ENCODE assay signal across 9 cellular contexts in the genomic region with DNA sequence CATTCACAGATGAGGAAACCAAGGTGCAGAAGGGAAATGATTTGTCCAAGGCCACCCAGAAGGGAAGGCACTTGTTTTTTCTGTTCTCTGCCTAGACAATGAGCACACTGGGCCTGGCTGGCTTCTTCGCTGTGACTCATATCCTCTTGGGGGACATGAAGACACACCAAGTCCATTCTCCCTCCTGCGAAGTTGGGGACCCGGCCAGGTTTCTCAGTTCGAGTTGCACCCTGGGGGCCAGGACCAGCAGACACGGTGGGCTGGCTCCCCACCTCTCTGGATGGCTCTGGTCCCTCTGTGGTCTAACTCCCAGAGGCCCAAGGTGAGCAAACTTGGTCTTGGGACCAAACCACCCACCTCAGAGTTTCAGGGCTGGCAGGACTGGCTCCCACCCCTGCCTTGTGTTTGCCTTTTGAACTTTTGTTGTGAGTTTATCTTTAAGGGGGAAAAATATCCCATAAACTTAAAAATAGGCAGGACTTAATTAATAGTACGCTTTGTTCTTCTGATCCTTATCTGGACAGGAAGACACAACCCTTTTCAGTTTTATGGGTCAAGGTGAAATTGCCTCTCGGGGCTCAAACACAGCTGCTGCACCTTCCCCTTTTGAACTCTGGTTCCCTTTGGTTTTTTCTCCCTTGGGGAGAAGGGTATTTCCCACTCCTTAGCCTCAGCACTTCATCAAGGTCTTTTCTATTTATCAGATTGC. TPM values are rescaled to one million over a fixed set of nuclear protein-coding genes. Genes with fewer than 3 reads are reported as not detected.
A peak's percentile ranks its signal among the peaks of the same experiment; 100 is the strongest.
DNase-seq lines count a peak whose midpoint lies in the region; ATAC-seq, FAIRE-seq and TF ChIP-seq lines count a peak whose summit lies in the region.
"Had no signal": no experiment of that assay in that cellular context is flagged by ENCODE, and none has a peak within 500 bp of the region (broad histone marks: within the 10 kb centered on the region; RNA-seq: fewer than 3 reads in every experiment).

No MANE protein-coding gene starts in this region.

- peak; percentile 37 to 58 for DNase-seq in A549 (ENCODE audit: low read depth in 1 of 2, low spot score in 1 of 2)
- DNase-seq in NB4 (ENCODE audit: low read depth) = peak; percentile 95
- DNase-seq in foreskin melanocyte = no peak
- DNase-seq in putamen (ENCODE audit: low spot score) = no peak
- DNase-seq in substantia nigra (lab: John Stamatoyannopoulos, UW) = no peak
- DNase-seq in activated gamma-delta T cell (lab: John Stamatoyannopoulos, UW) = no peak

- TF ChIP-seq POLR2A in A549 (IDR thresholded peaks at IDR 0.05; ENCODE audit: low read length) (no peak), NB4 (IDR thresholded peaks at IDR 0.05; ENCODE audit: extremely low read depth, insufficient read length) (no peak)

- TF ChIP-seq CTCF in A549 (IDR thresholded peaks at IDR 0.05) (no peak), NB4 (IDR thresholded peaks at IDR 0.05; ENCODE audit: low read depth, low read length) (no peak)

- ATAC-seq in A549 = peak; percentile 39 to 67; a peak in 3 of 6 replicates
- peak; percentile 58 for ATAC-seq in GM19452 (IDR thresholded peaks at IDR 0.05; ENCODE audit: unreplicated experiment)
- ATAC-seq in esophagus mucosa = peak; percentile 43

- POLR2A ChIA-PET in A549 (lab: Yijun Ruan, JAX) = no interaction called here

- peaks cover 11% of the 10 kb centered on the region for H3K4me1 ChIP-seq in A549
- H3K4me1 ChIP-seq: uterus had no signal

- peak overlapping the region; percentile 34; the same call in 1 of the 3 replicates for H3K4me2 ChIP-seq in A549

- no peak for FAIRE-seq in A549 (lab: Jason Lieb, UNC)

- H3K9me3 ChIP-seq in A549 = no peaks in the 10 kb centered on the region
- H3K9me3 ChIP-seq: uterus had no signal

- no peak for TF ChIP-seq RAD21 in A549 (conservative IDR thresholded peaks at IDR 0.05 in 1 of 2, IDR thresholded peaks at IDR 0.05 in 1 of 2)

- CTCF ChIA-PET in A549 (lab: Yijun Ruan, JAX) = interaction anchor here (1.1 to 13.7 kb wide), 3 partner anchors 9 to 29 kb away, joined by 3 to 127 read pairs (median 11); partner anchors contain the start of gene MLEC

- WGBS in A549 (ENCODE audit: missing lambda C conversion rate) = 45% methylated on average over 7 of the region's 7 CpGs

- peak overlapping the region; percentile 12 to 62; a peak in 3 of 6 replicates for H3K27ac ChIP-seq in A549
- H3K27ac ChIP-seq in substantia nigra (ENCODE audit: low read depth, low read length, poor library complexity, severe bottlenecking) = no peak overlapping the region

- H3K4me3 ChIP-seq in A549 (no peak overlapping the region), NB4 (ENCODE audit: low read depth, low read length) (no peak overlapping the region)
- H3K4me3 ChIP-seq: uterus had no signal

- TF ChIP-seq EP300 in A549 (IDR thresholded peaks at IDR 0.05) = no peak

TF ChIP-seq in A549, 52 proteins besides CTCF, POLR2A, EP300 and RAD21:
- TF ChIP-seq HOXB5 (CRISPR knock-in tag; IDR thresholded peaks at IDR 0.05) = no peak
- TF ChIP-seq ZC3H11A (IDR thresholded peaks at IDR 0.05) = no peak
- TF ChIP-seq FOSL2 (IDR thresholded peaks at IDR 0.05) = no peak
- peak; percentile 16; the same call in 1 of the 2 replicates for TF ChIP-seq FOSL2 (CRISPR knock-in tag; IDR thresholded peaks at IDR 0.05)

RNA-seq across cellular contexts. Expression of gene MLEC, which starts 9.0 kb away (rescaled TPM):
- polyA plus RNA-seq in A549 (2011; rRNA removed) = 89.1 and 140 TPM in 2 replicates
- 24.6 and 26.9 TPM in 2 replicates for polyA plus RNA-seq in A549 (2012; cell fraction: cytosol; rRNA removed)
- polyA plus RNA-seq in A549 (2012; cell fraction: nucleus; rRNA removed) = 9.4 and 18.5 TPM in 2 replicates
- polyA plus RNA-seq in A549 (2017; fragmentation: RNase III; extraction: RNeasy Plus Mini Kit Qiagen cat#74134 plus additional on column Dnase treatment) = 117 to 126 TPM (median 121 TPM) in 3 replicates
- polyA minus RNA-seq in A549 (2011; rRNA and poly(A)+ RNA removed) = 107 and 115 TPM in 2 replicates
- 40.1 TPM for total RNA-seq in esophagus mucosa

RNA-seq across cellular contexts. Expression of gene UNC119B, which starts 32.3 kb away (rescaled TPM):
- polyA plus RNA-seq in A549 (2011; rRNA removed) (37.5 and 41.5 TPM in 2 replicates), A549 (2017; fragmentation: RNase III; extraction: RNeasy Plus Mini Kit Qiagen cat#74134 plus additional on column Dnase treatment) (22.1 to 27.0 TPM (median 25.8 TPM) in 3 replicates)
- 17.3 and 21.5 TPM in 2 replicates for polyA plus RNA-seq in A549 (2012; cell fraction: cytosol; rRNA removed)
- polyA plus RNA-seq in A549 (2012; cell fraction: nucleus; rRNA removed) = 17.9 and 18.8 TPM in 2 replicates
- 24.8 and 28.9 TPM in 2 replicates for polyA minus RNA-seq in A549 (2011; rRNA and poly(A)+ RNA removed)
- total RNA-seq in esophagus mucosa = 14.7 TPM

RNA-seq across cellular contexts. Expression of gene CABP1, which starts 37.5 kb away (rescaled TPM):
- 0.17 and 0.22 TPM in 2 replicates for polyA plus RNA-seq in A549 (2011; rRNA removed)
- polyA plus RNA-seq in A549 (2012; cell fraction: cytosol; rRNA removed) = 0.12 and 0.13 TPM in 2 replicates
- 0.17 TPM in 2 replicates for polyA plus RNA-seq in A549 (2012; cell fraction: nucleus; rRNA removed)
- polyA plus RNA-seq in A549 (2017; fragmentation: RNase III; extraction: RNeasy Plus Mini Kit Qiagen cat#74134 plus additional on column Dnase treatment) = 0.08 to 0.16 TPM (median 0.15 TPM) in 3 replicates
- 0.37 TPM in 1 of 2 replicates, not detected in the other for polyA minus RNA-seq in A549 (2011; rRNA and poly(A)+ RNA removed)
- total RNA-seq in esophagus mucosa = 0.16 TPM

RNA-seq across cellular contexts. Expression of gene ACADS, which starts 47.7 kb away (rescaled TPM):
- polyA plus RNA-seq in A549 (2011; rRNA removed) (7.0 and 7.9 TPM in 2 replicates), A549 (2017; fragmentation: RNase III; extraction: RNeasy Plus Mini Kit Qiagen cat#74134 plus additional on column Dnase treatment) (8.4 to 9.3 TPM (median 9.1 TPM) in 3 replicates)
- 9.7 and 14.0 TPM in 2 replicates for polyA plus RNA-seq in A549 (2012; cell fraction: cytosol; rRNA removed)
- polyA plus RNA-seq in A549 (2012; cell fraction: nucleus; rRNA removed) = 30.0 and 33.1 TPM in 2 replicates
- polyA minus RNA-seq in A549 (2011; rRNA and poly(A)+ RNA removed) = 4.3 and 7.4 TPM in 2 replicates
- 11.3 TPM for total RNA-seq in esophagus mucosa

Comparison
In these comparisons a context has a peak if more than half of its experiments do, and no peak if none do; other contexts are left out.
1. DNase-seq: peak in A549 (2 of 2) and NB4 (single experiment); none in foreskin melanocyte (single experiment), putamen (single experiment), substantia nigra (0 of 49) and activated gamma-delta T cell (single experiment).
2. Peak in every context shown above with its lines, with median percentiles within 50 percentile points of each other: ATAC-seq.